Comparison of ENCODE assay signal across 15 cellular contexts in the genomic region with DNA sequence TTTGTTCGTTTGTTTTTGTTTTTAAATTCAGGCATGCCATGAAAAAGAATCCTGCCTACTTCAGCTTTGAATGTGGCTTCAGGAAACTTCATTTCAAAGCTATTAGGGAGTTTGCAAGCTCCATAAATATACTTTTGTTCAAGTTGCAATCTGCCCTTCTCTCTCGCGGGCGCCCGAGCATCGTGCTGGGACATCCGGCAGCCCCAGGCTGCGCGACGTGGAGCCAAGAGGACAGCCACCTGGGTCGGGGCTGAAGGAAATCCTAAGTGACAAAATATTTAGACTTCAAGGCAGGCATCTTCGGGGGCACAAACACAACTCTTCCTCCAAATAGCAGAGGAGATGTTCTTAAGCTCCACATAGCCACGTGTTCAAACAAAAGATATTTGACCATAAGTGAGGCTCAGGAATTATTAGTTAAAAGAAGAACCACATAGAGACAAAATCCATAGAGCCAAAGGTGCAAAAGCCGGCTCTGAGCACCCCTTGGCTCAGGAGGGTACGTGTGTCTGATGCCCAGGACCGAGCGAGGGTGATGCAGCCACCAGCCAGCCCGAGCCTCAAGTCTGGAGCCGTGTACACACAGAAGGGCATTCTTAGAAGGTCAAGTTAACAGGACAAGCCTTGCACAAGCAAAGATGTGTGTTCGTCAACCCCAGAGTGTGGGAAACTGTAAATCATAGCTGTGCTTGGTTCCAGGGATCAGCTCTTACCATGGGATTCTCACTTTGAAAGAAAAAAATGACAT.
"Had no signal": no experiment of that assay in that cellular context is flagged by ENCODE, and none has a peak within 500 bp of the region (broad histone marks: within the 10 kb centered on the region; RNA-seq: fewer than 3 reads in every experiment).

No MANE protein-coding gene starts in this region.

- H3K9me3 Mint-ChIP-seq: activated B cell treated with CpG ODN at 0.5 μM for 24 hours; activated CD4-positive, alpha-beta T cell treated with anti-CD3 and anti-CD28 coated beads, Interleukin-2, amount 10 ng/mL, durations not matched to agents 24 days and 14 days; activated T-helper 1 cell treated with anti-CD3 and anti-CD28 coated beads, Interleukin-12 subunit alpha, Interleukin-12 subunit beta, Interleukin-2, Interleukin-4 antibody, amounts not matched to agents 30 ng/mL and 10 ng/mL and 1 ng/mL, durations not matched to agents 14 hours and 24 hours and 36 hours; memory B cell; nephron; stimulated activated naive CD8-positive, alpha-beta T cell treated with anti-CD3 and anti-CD28 coated beads, Interleukin-15, Interleukin-2, amounts not matched to agents 100 ng/mL and 50 ng/mL, for 24 hours had no signal

- H3K4me3 Mint-ChIP-seq: activated B cell treated with CpG ODN at 0.5 μM for 24 hours; activated CD4-positive, alpha-beta T cell treated with anti-CD3 and anti-CD28 coated beads, Interleukin-2, amount 10 ng/mL, durations not matched to agents 24 days and 14 days; activated naive CD4-positive, alpha-beta T cell treated with anti-CD3 and anti-CD28 coated beads, Interleukin-2, amount 10 ng/mL, durations not matched to agents 7 days and 5 days; activated T-helper 1 cell treated with anti-CD3 and anti-CD28 coated beads, Interleukin-12 subunit alpha, Interleukin-12 subunit beta, Interleukin-2, Interleukin-4 antibody, amounts not matched to agents 30 ng/mL and 10 ng/mL and 1 ng/mL, durations not matched to agents 14 hours and 24 hours and 36 hours; immature natural killer cell; memory B cell; nephron; stimulated activated naive CD8-positive, alpha-beta T cell treated with anti-CD3 and anti-CD28 coated beads, Interleukin-15, Interleukin-2, amounts not matched to agents 100 ng/mL and 50 ng/mL, for 24 hours; T-cell had no signal

- H3K36me3 ChIP-seq: esophagus squamous epithelium, tibial nerve had no signal

- H3K4me1 ChIP-seq: esophagus squamous epithelium had no signal

- H3K36me3 Mint-ChIP-seq: activated naive CD4-positive, alpha-beta T cell treated with anti-CD3 and anti-CD28 coated beads, Interleukin-2, amount 10 ng/mL, durations not matched to agents 7 days and 5 days; immature natural killer cell; memory B cell; T-cell had no signal

- DNase-seq: activated B cell treated with CpG ODN at 0.5 μM for 24 hours; activated CD4-positive, alpha-beta T cell treated with anti-CD3 and anti-CD28 coated beads, Interleukin-2, amount 10 ng/mL, durations not matched to agents 24 days and 14 days; activated naive CD4-positive, alpha-beta T cell treated with anti-CD3 and anti-CD28 coated beads, Interleukin-2, amount 10 ng/mL, durations not matched to agents 7 days and 5 days; esophagus squamous epithelium; foreskin fibroblast; immature natural killer cell; stimulated activated CD4-positive, alpha-beta T cell treated with anti-CD3 and anti-CD28 coated beads, Interleukin-15, amount 100 ng/mL, for 24 hours; stimulated activated CD4-positive, alpha-beta T cell treated with anti-CD3 and anti-CD28 coated beads, Interleukin-4, amount 100 ng/mL, for 24 hours; T1000 had no signal

- H3K27ac ChIP-seq: esophagus squamous epithelium, tibial nerve had no signal

- H3K4me3 ChIP-seq: esophagus squamous epithelium, tibial nerve had no signal

- ATAC-seq: T-cell had no signal

- H3K27ac Mint-ChIP-seq: activated B cell treated with CpG ODN at 0.5 μM for 24 hours; activated CD4-positive, alpha-beta T cell treated with anti-CD3 and anti-CD28 coated beads, Interleukin-2, amount 10 ng/mL, durations not matched to agents 24 days and 14 days; activated naive CD4-positive, alpha-beta T cell treated with anti-CD3 and anti-CD28 coated beads, Interleukin-2, amount 10 ng/mL, durations not matched to agents 7 days and 5 days; activated T-helper 1 cell treated with anti-CD3 and anti-CD28 coated beads, Interleukin-12 subunit alpha, Interleukin-12 subunit beta, Interleukin-2, Interleukin-4 antibody, amounts not matched to agents 30 ng/mL and 10 ng/mL and 1 ng/mL, durations not matched to agents 14 hours and 24 hours and 36 hours; immature natural killer cell; memory B cell; stimulated activated naive CD8-positive, alpha-beta T cell treated with anti-CD3 and anti-CD28 coated beads, Interleukin-15, Interleukin-2, amounts not matched to agents 100 ng/mL and 50 ng/mL, for 24 hours; T-cell had no signal

- H3K9me3 ChIP-seq: esophagus squamous epithelium, tibial nerve had no signal

- H3K27me3 Mint-ChIP-seq: memory B cell had no signal

- H3K4me1 Mint-ChIP-seq: activated B cell treated with CpG ODN at 0.5 μM for 24 hours; activated CD4-positive, alpha-beta T cell treated with anti-CD3 and anti-CD28 coated beads, Interleukin-2, amount 10 ng/mL, durations not matched to agents 24 days and 14 days; activated naive CD4-positive, alpha-beta T cell treated with anti-CD3 and anti-CD28 coated beads, Interleukin-2, amount 10 ng/mL, durations not matched to agents 7 days and 5 days; immature natural killer cell; memory B cell; T-cell had no signal
